ENCODE assay signal across 22 cellular contexts in the genomic region with DNA sequence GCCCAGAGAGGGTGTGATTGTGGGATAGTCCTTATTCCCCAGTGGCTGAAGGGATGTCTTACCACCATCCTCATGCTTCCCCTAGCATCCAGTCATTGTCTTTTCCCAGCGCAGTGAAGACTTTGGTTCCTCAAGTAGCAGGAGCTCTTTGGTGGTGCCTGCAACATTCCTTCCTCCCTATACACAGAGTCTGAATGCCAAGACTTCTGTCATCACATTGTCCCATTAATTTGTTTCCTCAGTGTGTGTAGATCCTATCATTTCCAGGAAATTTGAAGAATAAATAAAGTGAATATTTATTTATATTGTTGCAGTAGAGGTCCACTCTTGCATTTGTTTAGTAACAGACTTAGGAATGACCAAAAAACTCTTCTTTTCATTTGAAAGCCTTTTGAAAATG.
"Had no signal": no experiment of that assay in that cellular context is flagged by ENCODE, and none has a peak within 500 bp of the region (broad histone marks: within the 10 kb centered on the region; RNA-seq: fewer than 3 reads in every experiment).

No MANE protein-coding gene starts in this region.

- H3K4me1 ChIP-seq: gastrocnemius medialis, left ventricle myocardium inferior, lower lobe of right lung had no signal

- DNase-seq: dermis blood vessel endothelial cell; dorsolateral prefrontal cortex; effector CD4-positive, alpha-beta T cell; effector memory CD4-positive, alpha-beta T cell; foreskin melanocyte; gastrocnemius medialis; glutamatergic neuron; head of caudate nucleus; heart right ventricle; hippocampal formation; immature natural killer cell; islet precursor cell; kidney; kidney glomerular epithelial cell; left colon; left ventricle myocardium inferior; lower lobe of right lung; mesendoderm; midbrain; naive thymus-derived CD4-positive, alpha-beta T cell had no signal

- H3K27me3 ChIP-seq: dorsolateral prefrontal cortex, esophagus muscularis mucosa, gastrocnemius medialis, heart right ventricle had no signal

- H3K4me3 ChIP-seq: coronary artery, dorsolateral prefrontal cortex, esophagus muscularis mucosa, gastrocnemius medialis, heart right ventricle, left ventricle myocardium inferior, lower lobe of right lung had no signal

- H3K9me3 ChIP-seq: esophagus muscularis mucosa, gastrocnemius medialis, heart right ventricle, left ventricle myocardium inferior, lower lobe of right lung had no signal

- H3K27ac ChIP-seq: coronary artery, esophagus muscularis mucosa, gastrocnemius medialis, heart right ventricle, left ventricle myocardium inferior, lower lobe of right lung had no signal

- H3K36me3 ChIP-seq: esophagus muscularis mucosa, gastrocnemius medialis, heart right ventricle, left ventricle myocardium inferior, lower lobe of right lung had no signal
